In the genomic region with DNA sequence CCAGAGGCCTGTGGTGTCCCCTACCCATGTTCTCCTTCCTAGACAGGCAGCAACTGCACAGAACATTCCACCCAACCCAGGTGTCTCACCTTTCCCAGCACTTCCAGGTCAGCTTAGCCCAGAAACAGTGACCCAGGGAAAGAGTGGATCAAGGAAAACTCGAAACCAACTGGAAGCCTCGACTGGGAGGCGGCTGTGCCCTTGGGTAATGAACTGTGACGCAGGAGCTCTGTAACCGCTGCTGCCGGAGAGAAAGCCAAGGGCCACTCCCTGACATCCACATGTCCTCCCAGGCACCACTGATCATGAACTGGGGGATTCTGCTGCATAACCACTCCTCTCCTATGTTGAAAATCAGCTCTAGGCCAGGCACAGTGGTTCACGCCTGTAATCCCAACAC, we compare ENCODE assay signal across 21 cellular contexts. TPM values are rescaled to one million over a fixed set of nuclear protein-coding genes. Genes with fewer than 3 reads are reported as not detected.
DNase-seq lines count a peak whose midpoint lies in the region; ATAC-seq, FAIRE-seq and TF ChIP-seq lines count a peak whose summit lies in the region.
"Had no signal": no experiment of that assay in that cellular context is flagged by ENCODE, and none has a peak within 500 bp of the region (broad histone marks: within the 10 kb centered on the region; RNA-seq: fewer than 3 reads in every experiment).

No MANE protein-coding gene starts in this region.

- H3K9me3 ChIP-seq in HepG2 (ENCODE audit: low read length) = no peaks in the 10 kb centered on the region
- H3K9me3 ChIP-seq in right lobe of liver = no peaks in the 10 kb centered on the region
- H3K9me3 ChIP-seq in thyroid gland = no peaks in the 10 kb centered on the region
- H3K9me3 ChIP-seq: A549, Caco-2 had no signal

- TF ChIP-seq POLR2A in HepG2 (IDR thresholded peaks at IDR 0.05; ENCODE audit: insufficient read depth in 1 of 2, low read depth in 2 of 2, low read length in 2 of 2) (no peak), right lobe of liver (IDR thresholded peaks at IDR 0.05) (no peak), thyroid gland (IDR thresholded peaks at IDR 0.05) (no peak)

- no peak for FAIRE-seq in HepG2 (lab: Jason Lieb, UNC)
- FAIRE-seq: A549, GM12892, K562 had no signal

- H3K9ac ChIP-seq in HepG2 (ENCODE audit: insufficient read depth, low read depth, low read length) = no peak overlapping the region

- intact Hi-C loops in HepG2 (cut with micrococcal nuclease; ENCODE audit: unreplicated experiment) (no loop called here), right lobe of liver (cut with DNase I) (no loop called here), thyroid gland (cut with DNase I) (no loop called here)

- peaks cover 27% of the 10 kb centered on the region for H3K4me1 ChIP-seq in HepG2 (ENCODE audit: insufficient read depth, low read length)
- H3K4me1 ChIP-seq in right lobe of liver = no peaks in the 10 kb centered on the region
- peaks cover 10 to 16% of the 10 kb centered on the region in 2 donors for H3K4me1 ChIP-seq in thyroid gland
- H3K4me1 ChIP-seq: A549 had no signal

- CTCF ChIA-PET in HepG2 (lab: Yijun Ruan, JAX; ENCODE audit: low intra/inter-chr PET ratio, low total read pairs) = no interaction called here

- peaks cover 29 to 72% of the 10 kb centered on the region in 2 experiments for H3K36me3 ChIP-seq in HepG2 (replicated peaks in 1 of 2; ENCODE audit: control insufficient read depth in 1 of 2, insufficient read depth in 2 of 2, low read length in 2 of 2)
- H3K36me3 ChIP-seq in right lobe of liver = peaks cover 0 to 58% (median 22%) of the 10 kb centered on the region in 4 donors
- H3K36me3 ChIP-seq in thyroid gland = peaks cover 20% of the 10 kb centered on the region in 2 donors

- H3K27ac ChIP-seq in HepG2 (ENCODE audit: extremely low read length, insufficient read depth, low read length) (no peak overlapping the region), right lobe of liver (no peak overlapping the region), thyroid gland (peak overlapping the region in 2 of 3 donors; percentile 27 to 34)
- H3K27ac ChIP-seq: 22Rv1, A549, C4-2B had no signal

- no peaks in the 10 kb centered on the region for H3K79me2 ChIP-seq in HepG2 (ENCODE audit: insufficient read depth, low read length)

- no peak overlapping the region for H3K4me2 ChIP-seq in HepG2 (ENCODE audit: low read depth, low read length)
- H3K4me2 ChIP-seq: A549 had no signal

- over 99% methylated on average over 7 of the region's 7 CpGs for WGBS in HepG2 (ENCODE audit: low lambda C conversion rate)
- 93% methylated on average over 2 of the region's 7 CpGs for WGBS in right lobe of liver (ENCODE audit: insufficient coverage, low coverage, low lambda C conversion rate, missing lambda C conversion rate)
- 67 to 87% methylated on average over 7 of the region's 7 CpGs for WGBS in thyroid gland, 2 donors

- in situ Hi-C loops in HepG2 (cut with HindIII; ENCODE audit: extremely low pct_ligation_motif_present, low pct_unique_long_range_greater_than_20kb) = no loop called here
- in situ Hi-C loops in GM13977 (cut with MboI; ENCODE audit: low pct_unique_long_range_greater_than_20kb, low sequenced_read_pairs, unreplicated experiment) = no loop called here

- TF ChIP-seq EP300 in HepG2 (IDR thresholded peaks at IDR 0.05; ENCODE audit: low read depth in 2 of 2, low read length in 2 of 2) = no peak
- no peak for TF ChIP-seq EP300 in HepG2 (CRISPR knock-in tag; IDR thresholded peaks at IDR 0.05; ENCODE audit: borderline replicate concordance)

- DNase-seq in HepG2 (ENCODE audit: low spot score) (no peak), right lobe of liver (no peak), kidney tubule cell (ENCODE audit: low spot score) (peak; percentile 56), renal cortical epithelial cell (ENCODE audit: low read depth) (peak; percentile 50), thyroid gland (peak; percentile 15 to 28), GM13977 (ENCODE audit: low spot score) (no peak), NCI-H82 treated with DMSO at 0.1 percent for 48 hours (lab: John Stamatoyannopoulos, UW; ENCODE audit: unreplicated experiment) (no peak)
- DNase-seq: AML-193; Caco-2; CD4-positive, alpha-beta T cell; DMS153; DMS79; GDM1; GOT3; H7 had no signal

- no peak overlapping the region for H2AFZ ChIP-seq in HepG2 (ENCODE audit: low read length)

- TF ChIP-seq RAD21 in HepG2 (CRISPR knock-in tag; IDR thresholded peaks at IDR 0.05) = no peak

- POLR2A ChIA-PET in HepG2 (lab: Yijun Ruan, JAX) = interaction anchor here (0.7 to 1.7 kb wide), 2 partner anchors 32 to 35 kb away, joined by 3 to 5 read pairs; a partner anchor contains a TSS

- ATAC-seq in HepG2 (0 out of 3 replicates have a peak, but pooled peaks have one; percentile 19), right lobe of liver (no peak), GM18867 (IDR thresholded peaks at IDR 0.05; ENCODE audit: unreplicated experiment) (no peak)
- ATAC-seq: A549, K562 had no signal

- no TSS peak for BruUV-seq in HepG2 (replicated peaks; lab: Mats Ljungman, UMichigan)

- H3K4me3 ChIP-seq in HepG2 (replicated peaks in 1 of 3; ENCODE audit: insufficient read depth in 1 of 3, low read depth in 2 of 3, low read length in 3 of 3) = no peak overlapping the region
- no peak overlapping the region for H3K4me3 ChIP-seq in right lobe of liver
- no peak overlapping the region for H3K4me3 ChIP-seq in thyroid gland (replicated peaks in 1 of 3)
- H3K4me3 ChIP-seq: A549, K562 had no signal

- H4K20me1 ChIP-seq in HepG2 (ENCODE audit: insufficient read depth, low read length) = no peaks in the 10 kb centered on the region

- TF ChIP-seq CTCF in HepG2 (CRISPR knock-in tag; IDR thresholded peaks at IDR 0.05) = no peak
- no peak for TF ChIP-seq CTCF in right lobe of liver (IDR thresholded peaks at IDR 0.05)
- TF ChIP-seq CTCF in thyroid gland (IDR thresholded peaks at IDR 0.05) = no peak
- TF ChIP-seq CTCF in GM13977 (IDR thresholded peaks at IDR 0.05; ENCODE audit: extremely low read depth, insufficient read depth, missing control alignments) = no peak

- H3K27me3 ChIP-seq in HepG2 (ENCODE audit: control insufficient read depth in 1 of 2, insufficient read depth in 2 of 2, low read length in 2 of 2) = no peaks in the 10 kb centered on the region
- no peaks in the 10 kb centered on the region for H3K27me3 ChIP-seq in right lobe of liver
- H3K27me3 ChIP-seq in thyroid gland = no peaks in the 10 kb centered on the region

TF ChIP-seq in HepG2, 621 proteins besides CTCF, POLR2A, EP300 and RAD21 (continues in another document):
- TF ChIP-seq KAT8 (CRISPR knock-in tag; IDR thresholded peaks at IDR 0.05) = no peak
- no peak for TF ChIP-seq FOXM1 (CRISPR knock-in tag; IDR thresholded peaks at IDR 0.05)

RNA-seq across cellular contexts. Expression of a gene that starts 34.4 kb away (rescaled TPM):
- 59.6 and 65.2 TPM in 2 replicates for total RNA-seq in HepG2 (2016; rRNA removed; fragmentation: Illumina TruSeq; extraction: Trizol)
- total RNA-seq in HepG2 (2016; cell fraction: cytosol; rRNA removed; fragmentation: Illumina TruSeq; extraction: Trizol; ENCODE audit: low read depth) = 39.7 and 43.0 TPM in 2 replicates
- 53.3 and 75.1 TPM in 2 replicates for total RNA-seq in HepG2 (2016; cell fraction: insoluble cytoplasmic fraction; rRNA removed; fragmentation: Illumina TruSeq; extraction: Trizol)
- 30.0 and 33.1 TPM in 2 replicates for total RNA-seq in HepG2 (2016; cell fraction: membrane; rRNA removed; fragmentation: Illumina TruSeq; extraction: Trizol)
- total RNA-seq in HepG2 (2016; cell fraction: nucleus; rRNA removed; fragmentation: Illumina TruSeq; extraction: Trizol) = 99.3 and 116 TPM in 2 replicates
- 305 and 306 TPM in 2 replicates for polyA plus RNA-seq in HepG2 (2011; rRNA removed)
- polyA plus RNA-seq in HepG2 (2011; cell fraction: cytosol; rRNA removed) = 138 and 145 TPM in 2 replicates
- polyA plus RNA-seq in HepG2 (2011; cell fraction: nucleus; rRNA removed) = 679 and 865 TPM in 2 replicates
- 137 and 153 TPM in 2 replicates for polyA plus RNA-seq in HepG2 (2012)
- 19.6 and 23.0 TPM in 2 replicates for polyA plus RNA-seq in HepG2 (2016; cell fraction: cytosol; fragmentation: Illumina TruSeq; extraction: Trizol; ENCODE audit: low read depth)
- polyA plus RNA-seq in HepG2 (2016; cell fraction: insoluble cytoplasmic fraction; fragmentation: Illumina TruSeq; extraction: Trizol; ENCODE audit: low read depth) = 81.5 and 84.5 TPM in 2 replicates
- polyA plus RNA-seq in HepG2 (2016; cell fraction: membrane; fragmentation: Illumina TruSeq; extraction: Trizol; ENCODE audit: low read depth) = 29.2 and 35.3 TPM in 2 replicates
- 510 and 518 TPM in 2 replicates for polyA plus RNA-seq in HepG2 (2016; cell fraction: nucleus; fragmentation: Illumina TruSeq; extraction: Trizol; ENCODE audit: insufficient read depth, low read depth)
- polyA minus RNA-seq in HepG2 (2011; rRNA and poly(A)+ RNA removed; ENCODE audit: low replicate concordance) = 88.4 and 308 TPM in 2 replicates
- 73.9 and 99.1 TPM in 2 replicates for polyA minus RNA-seq in HepG2 (2011; cell fraction: cytosol; rRNA and poly(A)+ RNA removed)
- polyA minus RNA-seq in HepG2 (2011; cell fraction: nucleus; rRNA and poly(A)+ RNA removed) = 316 and 324 TPM in 2 replicates
- 10 to 100 TPM; 23.2 to 69.5 (median 48.3) TPM for total RNA-seq in right lobe of liver
- 7.5 and 19.8 TPM in 2 replicates for total RNA-seq in renal cortical epithelial cell
- 10 to 100 TPM; 40.2 to 55.8 (median 46.9) TPM for total RNA-seq in thyroid gland

RNA-seq across cellular contexts. Expression of a gene that starts 48.3 kb away (rescaled TPM):
- total RNA-seq in HepG2 (2016; rRNA removed; fragmentation: Illumina TruSeq; extraction: Trizol) (32.3 and 43.9 TPM in 2 replicates), right lobe of liver (10 to 100 TPM; 10.2 to 18.8 (median 11.1) TPM), renal cortical epithelial cell (6.1 and 12.9 TPM in 2 replicates), thyroid gland (10 to 100 TPM; 47.4 to 94.5 (median 57.4) TPM)
- total RNA-seq in HepG2 (2016; cell fraction: cytosol; rRNA removed; fragmentation: Illumina TruSeq; extraction: Trizol; ENCODE audit: low read depth) = 46.2 and 52.2 TPM in 2 replicates
- 26.3 and 43.8 TPM in 2 replicates for total RNA-seq in HepG2 (2016; cell fraction: insoluble cytoplasmic fraction; rRNA removed; fragmentation: Illumina TruSeq; extraction: Trizol)
- total RNA-seq in HepG2 (2016; cell fraction: membrane; rRNA removed; fragmentation: Illumina TruSeq; extraction: Trizol) = 73.9 and 84.0 TPM in 2 replicates
- total RNA-seq in HepG2 (2016; cell fraction: nucleus; rRNA removed; fragmentation: Illumina TruSeq; extraction: Trizol) = 34.9 and 38.5 TPM in 2 replicates
- polyA plus RNA-seq in HepG2 (2011; rRNA removed) = 57.8 and 58.7 TPM in 2 replicates
- polyA plus RNA-seq in HepG2 (2011; cell fraction: cytosol; rRNA removed) = 49.3 and 50.7 TPM in 2 replicates
- 53.8 and 60.6 TPM in 2 replicates for polyA plus RNA-seq in HepG2 (2011; cell fraction: nucleus; rRNA removed)
- 60.3 and 61.1 TPM in 2 replicates for polyA plus RNA-seq in HepG2 (2012)
- polyA plus RNA-seq in HepG2 (2016; cell fraction: cytosol; fragmentation: Illumina TruSeq; extraction: Trizol; ENCODE audit: low read depth) = 58.2 and 74.1 TPM in 2 replicates
- 57.0 and 68.2 TPM in 2 replicates for polyA plus RNA-seq in HepG2 (2016; cell fraction: insoluble cytoplasmic fraction; fragmentation: Illumina TruSeq; extraction: Trizol; ENCODE audit: low read depth)
- polyA plus RNA-seq in HepG2 (2016; cell fraction: membrane; fragmentation: Illumina TruSeq; extraction: Trizol; ENCODE audit: low read depth) = 93.8 and 103 TPM in 2 replicates
- polyA plus RNA-seq in HepG2 (2016; cell fraction: nucleus; fragmentation: Illumina TruSeq; extraction: Trizol; ENCODE audit: insufficient read depth, low read depth) = 95.3 and 97.7 TPM in 2 replicates
- 21.3 and 56.1 TPM in 2 replicates for polyA minus RNA-seq in HepG2 (2011; rRNA and poly(A)+ RNA removed; ENCODE audit: low replicate concordance)
- polyA minus RNA-seq in HepG2 (2011; cell fraction: cytosol; rRNA and poly(A)+ RNA removed) = 36.5 and 37.9 TPM in 2 replicates
- polyA minus RNA-seq in HepG2 (2011; cell fraction: nucleus; rRNA and poly(A)+ RNA removed) = 56.4 and 57.4 TPM in 2 replicates

Comparison
In these comparisons a context has a peak if more than half of its experiments do, and no peak if none do; other contexts are left out.
1. DNase-seq: peak in kidney tubule cell (single experiment), renal cortical epithelial cell (single experiment) and thyroid gland (2 of 2); none in HepG2 (single experiment), right lobe of liver (0 of 3), GM13977 (single experiment) and NCI-H82 treated with DMSO at 0.1 percent for 48 hours (single experiment).
2. H3K27ac ChIP-seq: peak in thyroid gland (2 of 3); none in HepG2 (single experiment) and right lobe of liver (0 of 3).